In genomic region chr1:65213271-65213905, GRCh38 we compare ENCODE assay signal across 27 cellular contexts.
DNase-seq lines count a peak whose midpoint lies in the region; ATAC-seq and TF ChIP-seq lines count a peak whose summit lies in the region.
"Had no signal": no experiment of that assay in that cellular context is flagged by ENCODE, and none has a peak within 500 bp of the region (broad histone marks: within the 10 kb centered on the region; RNA-seq: fewer than 3 reads in every experiment).

No MANE protein-coding gene starts in this region.

- H2BK120ac ChIP-seq in mesenchymal stem cell (ENCODE audit: low read depth, low read length): no peak overlapping the region

- H3K9ac ChIP-seq in mesenchymal stem cell (ENCODE audit: low read length): no peak overlapping the region

- no peak overlapping the region for H2BK5ac ChIP-seq in mesenchymal stem cell (ENCODE audit: low read depth, low read length, poor library complexity, severe bottlenecking)

- H3K14ac ChIP-seq in mesenchymal stem cell (ENCODE audit: low read length in 2 of 2): no peak overlapping the region

- H3K4me3 Mint-ChIP-seq in activated naive CD4-positive, alpha-beta T cell treated with anti-CD3 and anti-CD28 coated beads for 36 hours: no peak overlapping the region
- no peak overlapping the region for H3K4me3 Mint-ChIP-seq in activated naive CD4-positive, alpha-beta T cell treated with anti-CD3 and anti-CD28 coated beads, Interleukin-2, amount 10 ng/mL, durations not matched to agents 7 days and 5 days
- H3K4me3 Mint-ChIP-seq in activated CD8-positive, alpha-beta T cell treated with anti-CD3 and anti-CD28 coated beads for 36 hours: no peak overlapping the region
- H3K4me3 Mint-ChIP-seq: activated B cell treated with CpG ODN at 0.5 μM for 24 hours; activated naive CD4-positive, alpha-beta T cell treated with anti-CD3 and anti-CD28 coated beads, Interleukin-2, amount 50 U/mL, for 24 hours; CD4-positive, CD25-positive, alpha-beta regulatory T cell; central memory CD8-positive, alpha-beta T cell had no signal

- ATAC-seq in GM21717 (IDR thresholded peaks at IDR 0.05; ENCODE audit: unreplicated experiment) (peak; percentile 54), right lobe of liver (no peak), GM21390 (IDR thresholded peaks at IDR 0.05; ENCODE audit: unreplicated experiment) (no peak)
- peak; percentile 87 for ATAC-seq in activated CD8-positive, alpha-beta T cell treated with anti-CD3 and anti-CD28 coated beads for 36 hours
- ATAC-seq: SK-N-SH treated with all-trans-retinoic acid at 6 μM for 48 hours had no signal

- H2AFZ ChIP-seq in mesenchymal stem cell (ENCODE audit: low read depth, low read length): no peak overlapping the region

- POLR2A ChIA-PET in activated CD8-positive, alpha-beta T cell treated with anti-CD3 and anti-CD28 coated beads for 36 hours (lab: Charles Lee): no interaction called here

- peak overlapping the region; percentile 77 for H3K27ac Mint-ChIP-seq in activated naive CD4-positive, alpha-beta T cell treated with anti-CD3 and anti-CD28 coated beads for 36 hours
- no peak overlapping the region for H3K27ac Mint-ChIP-seq in activated naive CD4-positive, alpha-beta T cell treated with anti-CD3 and anti-CD28 coated beads, Interleukin-2, amount 10 ng/mL, durations not matched to agents 7 days and 5 days
- H3K27ac Mint-ChIP-seq in activated CD8-positive, alpha-beta T cell treated with anti-CD3 and anti-CD28 coated beads for 36 hours: peak overlapping the region; percentile 12
- H3K27ac Mint-ChIP-seq: activated B cell treated with CpG ODN at 0.5 μM for 24 hours; activated naive CD4-positive, alpha-beta T cell treated with anti-CD3 and anti-CD28 coated beads, Interleukin-2, amount 50 U/mL, for 24 hours; CD4-positive, CD25-positive, alpha-beta regulatory T cell had no signal

- no peak overlapping the region for H2AK5ac ChIP-seq in mesenchymal stem cell (ENCODE audit: low read length, severe bottlenecking)

- no peak for TF ChIP-seq CTCF in activated CD8-positive, alpha-beta T cell treated with anti-CD3 and anti-CD28 coated beads for 36 hours (IDR thresholded peaks at IDR 0.05)
- no peak for TF ChIP-seq CTCF in right lobe of liver (IDR thresholded peaks at IDR 0.05)

- H3K4me3 ChIP-seq in right lobe of liver (no peak overlapping the region), mesenchymal stem cell (ENCODE audit: insufficient read depth in 1 of 2, low read depth in 1 of 2, low read length in 2 of 2) (no peak overlapping the region)
- H3K4me3 ChIP-seq: sigmoid colon, thyroid gland had no signal

- H3K18ac ChIP-seq in mesenchymal stem cell (ENCODE audit: low read depth in 1 of 2, low read length in 2 of 2): no peak overlapping the region

- no peak overlapping the region for H4K8ac ChIP-seq in mesenchymal stem cell (ENCODE audit: low read length)

- H3K27me3 Mint-ChIP-seq in activated naive CD4-positive, alpha-beta T cell treated with anti-CD3 and anti-CD28 coated beads for 36 hours (ENCODE audit: low read depth): peaks cover 3% of the 10 kb centered on the region
- H3K27me3 Mint-ChIP-seq in activated naive CD4-positive, alpha-beta T cell treated with anti-CD3 and anti-CD28 coated beads, Interleukin-2, amount 10 ng/mL, durations not matched to agents 7 days and 5 days: no peaks in the 10 kb centered on the region
- peaks cover 4% of the 10 kb centered on the region for H3K27me3 Mint-ChIP-seq in activated CD8-positive, alpha-beta T cell treated with anti-CD3 and anti-CD28 coated beads for 36 hours
- H3K27me3 Mint-ChIP-seq: activated naive CD4-positive, alpha-beta T cell treated with anti-CD3 and anti-CD28 coated beads, Interleukin-2, amount 50 U/mL, for 24 hours; central memory CD8-positive, alpha-beta T cell had no signal

- intact Hi-C loops in activated naive CD4-positive, alpha-beta T cell treated with anti-CD3 and anti-CD28 coated beads for 36 hours (cut with micrococcal nuclease): loop anchor here (1.0 to 10.0 kb wide), 10 partner anchors 65 to 1159 kb away; partner anchors contain the start of genes AK4, JAK1, LEPR and LEPROT
- intact Hi-C loops in activated CD8-positive, alpha-beta T cell treated with anti-CD3 and anti-CD28 coated beads for 36 hours (cut with micrococcal nuclease): loop anchor here (5.0 kb wide), 1 partner anchor 66 kb away; the partner anchor contains the start of gene AK4
- intact Hi-C loops in right lobe of liver (cut with DNase I): loop anchor here in 1 of 2 donors (10.0 kb wide), 1 partner anchor 129 kb away; no protein-coding TSS in a partner anchor

- peak; percentile 68 for DNase-seq in activated naive CD4-positive, alpha-beta T cell treated with anti-CD3 and anti-CD28 coated beads for 36 hours
- DNase-seq in activated naive CD4-positive, alpha-beta T cell treated with anti-CD3 and anti-CD28 coated beads, Interleukin-2, amount 10 ng/mL, durations not matched to agents 7 days and 5 days: no peak
- DNase-seq in activated CD8-positive, alpha-beta T cell treated with anti-CD3 and anti-CD28 coated beads for 36 hours: peak; percentile 48
- peak; percentile 64 for DNase-seq in putamen (ENCODE audit: low spot score)
- no peak for DNase-seq in right lobe of liver
- DNase-seq in mesenchymal stem cell: no peak
- DNase-seq: activated B cell treated with CpG ODN at 0.5 μM for 24 hours; activated CD8-positive, alpha-beta memory T cell treated with anti-CD3 and anti-CD28 coated beads, Interleukin-2, amount 50 U/mL, for 4 hours; CD4-positive, CD25-positive, alpha-beta regulatory T cell; DMS 273 treated with DMSO at 0.1 percent for 48 hours; foreskin fibroblast; HCEC 1CT; hippocampal formation; Karpas-422; NCI-H1048; NCI-H187 treated with DMSO at 0.1 percent for 48 hours; NCI-H226; posterior cingulate gyrus; sigmoid colon; T1000; thyroid gland had no signal

- CTCF ChIA-PET in activated naive CD4-positive, alpha-beta T cell treated with anti-CD3 and anti-CD28 coated beads for 36 hours (lab: Charles Lee): interaction anchor here (0.7 to 1.3 kb wide), 10 partner anchors 11 to 217 kb away, joined by 3 to 4 read pairs (median 3); partner anchors contain the start of gene AK4
- CTCF ChIA-PET in activated naive CD4-positive, alpha-beta T cell treated with anti-CD3 and anti-CD28 coated beads, Interleukin-2, amount 10 ng/mL, durations not matched to agents 7 days and 5 days (lab: Charles Lee): interaction anchor here (0.6 to 1.6 kb wide), 4 partner anchors 17 to 474 kb away, joined by 3 to 8 read pairs (median 4); no protein-coding TSS in a partner anchor
- CTCF ChIA-PET in activated CD8-positive, alpha-beta T cell treated with anti-CD3 and anti-CD28 coated beads for 36 hours (lab: Charles Lee): interaction anchor here (1.2 to 1.4 kb wide), 2 partner anchors 15 to 23 kb away, joined by 3 to 5 read pairs; no protein-coding TSS in a partner anchor

- peaks cover 44% of the 10 kb centered on the region for H3K4me1 Mint-ChIP-seq in activated naive CD4-positive, alpha-beta T cell treated with anti-CD3 and anti-CD28 coated beads for 36 hours (ENCODE audit: low read depth)
- H3K4me1 Mint-ChIP-seq in activated naive CD4-positive, alpha-beta T cell treated with anti-CD3 and anti-CD28 coated beads, Interleukin-2, amount 10 ng/mL, durations not matched to agents 7 days and 5 days: peaks cover 17% of the 10 kb centered on the region
- peaks cover 41% of the 10 kb centered on the region for H3K4me1 Mint-ChIP-seq in activated CD8-positive, alpha-beta T cell treated with anti-CD3 and anti-CD28 coated beads for 36 hours (ENCODE audit: low read depth)
- H3K4me1 Mint-ChIP-seq: central memory CD8-positive, alpha-beta T cell had no signal

- H3K4me1 ChIP-seq in right lobe of liver: peaks cover 0 to 15% (median under 1%) of the 10 kb centered on the region in 4 donors
- H3K4me1 ChIP-seq in mesenchymal stem cell (ENCODE audit: control insufficient read depth, insufficient read depth, low read depth, low read length): no peaks in the 10 kb centered on the region
- H3K4me1 ChIP-seq: thyroid gland had no signal

- no peak overlapping the region for H2BK12ac ChIP-seq in mesenchymal stem cell (ENCODE audit: low read length in 2 of 2)

- H3K9me3 Mint-ChIP-seq in activated naive CD4-positive, alpha-beta T cell treated with anti-CD3 and anti-CD28 coated beads for 36 hours: no peaks in the 10 kb centered on the region
- H3K9me3 Mint-ChIP-seq in activated naive CD4-positive, alpha-beta T cell treated with anti-CD3 and anti-CD28 coated beads, Interleukin-2, amount 10 ng/mL, durations not matched to agents 7 days and 5 days: peaks cover 4% of the 10 kb centered on the region
- no peaks in the 10 kb centered on the region for H3K9me3 Mint-ChIP-seq in activated CD8-positive, alpha-beta T cell treated with anti-CD3 and anti-CD28 coated beads for 36 hours
- H3K9me3 Mint-ChIP-seq: activated B cell treated with CpG ODN at 0.5 μM for 24 hours; activated naive CD4-positive, alpha-beta T cell treated with anti-CD3 and anti-CD28 coated beads, Interleukin-2, amount 50 U/mL, for 24 hours; central memory CD8-positive, alpha-beta T cell had no signal

- TF ChIP-seq POLR2A in right lobe of liver (IDR thresholded peaks at IDR 0.05): no peak

- H2BK15ac ChIP-seq in mesenchymal stem cell (ENCODE audit: low read depth, poor library complexity, severe bottlenecking): no peak overlapping the region

- H3K79me1 ChIP-seq in mesenchymal stem cell (replicated peaks; ENCODE audit: low read length, poor library complexity, severe bottlenecking): peaks cover 16% of the 10 kb centered on the region

- no peaks in the 10 kb centered on the region for H3K36me3 Mint-ChIP-seq in activated naive CD4-positive, alpha-beta T cell treated with anti-CD3 and anti-CD28 coated beads for 36 hours (ENCODE audit: low read depth)
- H3K36me3 Mint-ChIP-seq in activated naive CD4-positive, alpha-beta T cell treated with anti-CD3 and anti-CD28 coated beads, Interleukin-2, amount 10 ng/mL, durations not matched to agents 7 days and 5 days: peaks cover 2% of the 10 kb centered on the region
- H3K36me3 Mint-ChIP-seq in activated CD8-positive, alpha-beta T cell treated with anti-CD3 and anti-CD28 coated beads for 36 hours (ENCODE audit: low read depth): peaks cover 2% of the 10 kb centered on the region
- H3K36me3 Mint-ChIP-seq: activated naive CD4-positive, alpha-beta T cell treated with anti-CD3 and anti-CD28 coated beads, Interleukin-2, amount 50 U/mL, for 24 hours; CD4-positive, CD25-positive, alpha-beta regulatory T cell had no signal

- H3K27ac ChIP-seq in right lobe of liver: no peak overlapping the region
- no peak overlapping the region for H3K27ac ChIP-seq in mesenchymal stem cell (ENCODE audit: low read length, poor library complexity, severe bottlenecking)
- H3K27ac ChIP-seq: epithelial cell of prostate, sigmoid colon, thyroid gland had no signal

- no peak overlapping the region for H3K23ac ChIP-seq in mesenchymal stem cell (ENCODE audit: low read length in 2 of 2)

- H3K27me3 ChIP-seq in right lobe of liver (no peaks in the 10 kb centered on the region), mesenchymal stem cell (ENCODE audit: control insufficient read depth in 1 of 2, insufficient read depth in 1 of 2, low read length in 2 of 2) (no peaks in the 10 kb centered on the region)
- H3K27me3 ChIP-seq: sigmoid colon, thyroid gland had no signal

- H3K9me3 ChIP-seq in right lobe of liver (no peaks in the 10 kb centered on the region), mesenchymal stem cell (ENCODE audit: control insufficient read depth, low read length) (no peaks in the 10 kb centered on the region)
- H3K9me3 ChIP-seq: sigmoid colon, thyroid gland had no signal

- H3K4me2 ChIP-seq in mesenchymal stem cell (ENCODE audit: low read length, poor library complexity, severe bottlenecking): no peak overlapping the region

- no peak overlapping the region for H4K91ac ChIP-seq in mesenchymal stem cell (ENCODE audit: low read length)

- H3K4ac ChIP-seq in mesenchymal stem cell (ENCODE audit: low read depth in 1 of 2, low read length in 2 of 2): no peak overlapping the region

- WGBS in right lobe of liver (ENCODE audit: insufficient coverage, low coverage, low lambda C conversion rate, missing lambda C conversion rate): 45% methylated on average over 3 of the region's 4 CpGs
- WGBS in mesenchymal stem cell: 79% methylated on average over 4 of the region's 4 CpGs

- no peaks in the 10 kb centered on the region for H3K36me3 ChIP-seq in right lobe of liver
- H3K36me3 ChIP-seq in mesenchymal stem cell (ENCODE audit: control insufficient read depth in 1 of 2, insufficient read depth in 2 of 2, low read depth in 1 of 2, low read length in 2 of 2): peaks cover 0 to 3% of the 10 kb centered on the region in 2 experiments
- H3K36me3 ChIP-seq: sigmoid colon, thyroid gland had no signal

Comparison
In these comparisons a context has a peak if more than half of its experiments do, and no peak if none do; other contexts are left out.
1. DNase-seq: peak in activated naive CD4-positive, alpha-beta T cell treated with anti-CD3 and anti-CD28 coated beads for 36 hours (single experiment), activated CD8-positive, alpha-beta T cell treated with anti-CD3 and anti-CD28 coated beads for 36 hours (single experiment) and putamen (single experiment); none in activated naive CD4-positive, alpha-beta T cell treated with anti-CD3 and anti-CD28 coated beads, Interleukin-2, amount 10 ng/mL, durations not matched to agents 7 days and 5 days (single experiment), right lobe of liver (0 of 3) and mesenchymal stem cell (single experiment).
2. ATAC-seq: peak in GM21717 (single experiment) and activated CD8-positive, alpha-beta T cell treated with anti-CD3 and anti-CD28 coated beads for 36 hours (single experiment); none in right lobe of liver (0 of 4) and GM21390 (single experiment).